24 cellular contexts compared by ENCODE assay signal in genomic region chr10:116852246-116852645, GRCh38. TPM values are rescaled to one million over a fixed set of nuclear protein-coding genes. Genes with fewer than 3 reads are reported as not detected.
DNase-seq lines count a peak whose midpoint lies in the region; ATAC-seq and TF ChIP-seq lines count a peak whose summit lies in the region.
"Had no signal": no experiment of that assay in that cellular context is flagged by ENCODE, and none has a peak within 500 bp of the region (broad histone marks: within the 10 kb centered on the region; RNA-seq: fewer than 3 reads in every experiment).

No MANE protein-coding gene starts in this region.

- H3K9me3 ChIP-seq in PC-9 (ENCODE audit: insufficient read depth, low read depth), result peaks cover 4% of the 10 kb centered on the region; the same call in 1 of the 2 replicates
- peaks cover 2% of the 10 kb centered on the region for H3K9me3 ChIP-seq in trophoblast cell (ENCODE audit: insufficient read depth, low read depth, low read length)
- no peaks in the 10 kb centered on the region for H3K9me3 ChIP-seq in right lobe of liver
- H3K9me3 ChIP-seq in Peyer's patch, result no peaks in the 10 kb centered on the region
- H3K9me3 ChIP-seq: A549, BE2C had no signal

- H4K91ac ChIP-seq in trophoblast cell (ENCODE audit: low read depth, low read length), result no peak overlapping the region

- H4K12ac ChIP-seq in trophoblast cell (ENCODE audit: low read depth, low read length), result no peak overlapping the region

- H3K4me1 ChIP-seq in PC-9 (replicated peaks; ENCODE audit: insufficient read depth) (peaks cover 17% of the 10 kb centered on the region), mesendoderm (ENCODE audit: control insufficient read depth, low read depth, low read length) (peaks cover 13% of the 10 kb centered on the region), trophoblast cell (ENCODE audit: control insufficient read depth in 1 of 2, insufficient read depth in 2 of 2, low read length in 2 of 2) (peaks cover 8 to 15% of the 10 kb centered on the region in 2 experiments), right lobe of liver (peaks cover 0 to 7% (median 0%) of the 10 kb centered on the region in 4 donors), Peyer's patch (peaks cover 0 to 8% (median 0%) of the 10 kb centered on the region in 4 donors)
- H3K4me1 ChIP-seq: BE2C; BLaER1 treated with 17β-estradiol and CSF1 and Interleukin-3, amounts not matched to agents 10 nM and 100 nM had no signal

- H3K79me2 ChIP-seq in PC-9 (ENCODE audit: low read depth) (no peaks in the 10 kb centered on the region), mesendoderm (ENCODE audit: control insufficient read depth, insufficient read depth, low read length) (no peaks in the 10 kb centered on the region), trophoblast cell (ENCODE audit: control insufficient read depth, insufficient read depth, low read length, poor library complexity) (no peaks in the 10 kb centered on the region)

- H4K5ac ChIP-seq in mesendoderm (ENCODE audit: low read length), result no peak overlapping the region

- H3K36me3 ChIP-seq in PC-9 (ENCODE audit: low read depth), result no peaks in the 10 kb centered on the region
- no peaks in the 10 kb centered on the region for H3K36me3 ChIP-seq in mesendoderm (ENCODE audit: control insufficient read depth, insufficient read depth, low read length)
- no peaks in the 10 kb centered on the region for H3K36me3 ChIP-seq in trophoblast cell (ENCODE audit: control insufficient read depth in 1 of 2, insufficient read depth in 2 of 2, low read length in 2 of 2)
- no peaks in the 10 kb centered on the region for H3K36me3 ChIP-seq in right lobe of liver
- H3K36me3 ChIP-seq in Peyer's patch, result no peaks in the 10 kb centered on the region
- H3K36me3 ChIP-seq: BE2C; BLaER1 treated with 17β-estradiol and CSF1 and Interleukin-3, amounts not matched to agents 10 nM and 100 nM had no signal

- H4K8ac ChIP-seq in mesendoderm (ENCODE audit: low read depth, low read length) (no peak overlapping the region), trophoblast cell (ENCODE audit: low read depth, low read length) (no peak overlapping the region)

- DNase-seq in HT-29 (ENCODE audit: low spot score) (peak; percentile 38), PC-9 (peak; percentile 5 to 81), mesendoderm (no peak), trophoblast cell (peak in 1 of 2 donors; percentile 58), right lobe of liver (no peak), Peyer's patch (no peak)
- DNase-seq in activated naive CD4-positive, alpha-beta T cell treated with Interleukin-2 at 50 U/mL for 16 hours, result no peak
- DNase-seq: 8988T; ACHN; AML-193; BE2C; CD4-positive, alpha-beta T cell; CD8-positive, alpha-beta memory T cell; DMS 273 treated with DMSO at 0.1 percent for 48 hours; DMS79; EL; GDM1; H9 had no signal

- H3K4me3 ChIP-seq in PC-9 (no peak overlapping the region), mesendoderm (ENCODE audit: low read length) (no peak overlapping the region), trophoblast cell (ENCODE audit: low read depth, low read length) (no peak overlapping the region), right lobe of liver (no peak overlapping the region), Peyer's patch (no peak overlapping the region)
- H3K4me3 ChIP-seq: A549; BLaER1 treated with 17β-estradiol and CSF1 and Interleukin-3, amounts not matched to agents 10 nM and 100 nM; GM12878; GM23338 had no signal

- H3K79me1 ChIP-seq in mesendoderm (ENCODE audit: low read length) (no peaks in the 10 kb centered on the region), trophoblast cell (ENCODE audit: low read length) (peaks cover 9% of the 10 kb centered on the region)

- H3K14ac ChIP-seq in trophoblast cell (ENCODE audit: low read length), result no peak overlapping the region

- H4K20me1 ChIP-seq in PC-9 (ENCODE audit: insufficient read depth), result no peaks in the 10 kb centered on the region
- H4K20me1 ChIP-seq: BLaER1 treated with 17β-estradiol and CSF1 and Interleukin-3, amounts not matched to agents 10 nM and 100 nM had no signal

- H3K23ac ChIP-seq in mesendoderm (ENCODE audit: low read length) (peak overlapping the region; percentile 3), trophoblast cell (ENCODE audit: low read length) (peak overlapping the region; percentile 47)

- no peak overlapping the region for H3K4me2 ChIP-seq in PC-9
- H3K4me2 ChIP-seq in mesendoderm (ENCODE audit: low read length), result no peak overlapping the region
- no peak overlapping the region for H3K4me2 ChIP-seq in trophoblast cell (ENCODE audit: low read length)
- H3K4me2 ChIP-seq: A549; BLaER1 treated with 17β-estradiol and CSF1 and Interleukin-3, amounts not matched to agents 10 nM and 100 nM; GM23338 had no signal

- H2BK5ac ChIP-seq in mesendoderm (ENCODE audit: low read length) (no peak overlapping the region), trophoblast cell (ENCODE audit: low read depth, low read length, poor library complexity) (no peak overlapping the region)

- POLR2A ChIA-PET in PC-9 (lab: Charles Lee; ENCODE audit: unreplicated experiment), result no interaction called here

- ATAC-seq in right lobe of liver, result no peak
- ATAC-seq: A549, GM12878, GM23338, HCT116 had no signal

- H2BK15ac ChIP-seq in mesendoderm (replicated peaks; ENCODE audit: low read depth), result no peak overlapping the region

- H2BK120ac ChIP-seq in mesendoderm (ENCODE audit: low read depth, low read length) (no peak overlapping the region), trophoblast cell (ENCODE audit: insufficient read depth, low read length, poor library complexity) (no peak overlapping the region)

- H3K4ac ChIP-seq in mesendoderm (ENCODE audit: low read depth, low read length), result no peak overlapping the region
- H3K4ac ChIP-seq in trophoblast cell (ENCODE audit: low read depth, low read length), result no peak overlapping the region

- H3K27me3 ChIP-seq in PC-9 (ENCODE audit: insufficient read depth, low read depth) (no peaks in the 10 kb centered on the region), mesendoderm (ENCODE audit: insufficient read depth, low read length, poor library complexity) (no peaks in the 10 kb centered on the region), trophoblast cell (ENCODE audit: insufficient read depth, low read length) (no peaks in the 10 kb centered on the region), right lobe of liver (no peaks in the 10 kb centered on the region), Peyer's patch (no peaks in the 10 kb centered on the region)
- H3K27me3 ChIP-seq: BLaER1 treated with 17β-estradiol and CSF1 and Interleukin-3, amounts not matched to agents 10 nM and 100 nM had no signal

- H3K9ac ChIP-seq in mesendoderm (ENCODE audit: low read length) (no peak overlapping the region), trophoblast cell (ENCODE audit: low read length) (no peak overlapping the region)
- H3K9ac ChIP-seq: BLaER1 treated with 17β-estradiol and CSF1 and Interleukin-3, amounts not matched to agents 10 nM and 100 nM had no signal

- H3F3A ChIP-seq in PC-9 (ENCODE audit: insufficient read depth, low read depth), result no peaks in the 10 kb centered on the region

- H2AFZ ChIP-seq in PC-9 (no peak overlapping the region), trophoblast cell (ENCODE audit: insufficient read depth, low read length, poor library complexity) (no peak overlapping the region)
- H2AFZ ChIP-seq: GM23338 had no signal

- TF ChIP-seq POLR2A in right lobe of liver (IDR thresholded peaks at IDR 0.05) (no peak), Peyer's patch (IDR thresholded peaks at IDR 0.05) (no peak)

- H3K56ac ChIP-seq in mesendoderm (ENCODE audit: low read length), result no peak overlapping the region

- no peak overlapping the region for H2BK12ac ChIP-seq in trophoblast cell (ENCODE audit: low read length)

- H2AK5ac ChIP-seq in mesendoderm (ENCODE audit: low read length) (peak overlapping the region; percentile 9), trophoblast cell (ENCODE audit: low read length) (no peak overlapping the region)

- CTCF ChIA-PET in PC-9 (lab: Charles Lee), result no interaction called here

- H3K18ac ChIP-seq in mesendoderm (ENCODE audit: low read length) (no peak overlapping the region), trophoblast cell (ENCODE audit: low read length) (no peak overlapping the region)

- no TSS peak for BruUV-seq in PC-9 (replicated peaks; lab: Mats Ljungman, UMichigan)

- intact Hi-C loops in PC-9 (cut with micrococcal nuclease; ENCODE audit: unreplicated experiment) (no loop called here), right lobe of liver (cut with DNase I) (no loop called here)

- no peak for TF ChIP-seq CTCF in PC-9 (conservative IDR thresholded peaks at IDR 0.05)
- no peak for TF ChIP-seq CTCF in right lobe of liver (IDR thresholded peaks at IDR 0.05)
- no peak for TF ChIP-seq CTCF in Peyer's patch (IDR thresholded peaks at IDR 0.05)

- no CpG with 5 or more reads among the region's 1 CpG for WGBS in mesendoderm (ENCODE audit: extremely low coverage, insufficient coverage, low lambda C conversion rate)
- no CpG with 5 or more reads among the region's 1 CpG for WGBS in trophoblast cell (ENCODE audit: extremely low coverage, insufficient coverage, insufficient read length)
- WGBS in right lobe of liver (ENCODE audit: insufficient coverage, low coverage, low lambda C conversion rate, missing lambda C conversion rate), result 40% methylated on average over 1 of the region's 1 CpG

- no peak overlapping the region for H3K27ac ChIP-seq in PC-9
- H3K27ac ChIP-seq in mesendoderm (ENCODE audit: low read depth, low read length), result no peak overlapping the region
- no peak overlapping the region for H3K27ac ChIP-seq in trophoblast cell (ENCODE audit: low read depth, low read length)
- no peak overlapping the region for H3K27ac ChIP-seq in right lobe of liver
- H3K27ac ChIP-seq in Peyer's patch, result no peak overlapping the region
- H3K27ac ChIP-seq: A549; BLaER1 treated with 17β-estradiol and CSF1 and Interleukin-3, amounts not matched to agents 10 nM and 100 nM had no signal

- no peaks in the 10 kb centered on the region for H3K9me2 ChIP-seq in PC-9 (ENCODE audit: insufficient read depth)

RNA-seq across cellular contexts. Expression of gene ENO4, which starts 2.9 kb away (rescaled TPM):
- total RNA-seq in HT-29 (2014; rRNA removed; shearing (Covaris generic)), result 0.13 TPM in 1 of 2 replicates, not detected in the other
- total RNA-seq in PC-9 (2021) (0.43 and 0.79 TPM in 2 replicates), right lobe of liver (not detected), Peyer's patch (not detected)
- polyA plus RNA-seq in mesendoderm (2013, experiment 1 of 2), result 0.17 TPM
- polyA plus RNA-seq in mesendoderm (2013, experiment 2 of 2), result 0.10 TPM
- polyA plus RNA-seq in trophoblast cell (2013), result 0.11 and 0.21 TPM in 2 replicates
- total RNA-seq: CD4-positive, alpha-beta T cell; CD8-positive, alpha-beta memory T cell; GM12878 had no signal
- polyA plus RNA-seq: CD14-positive monocyte; CD8-positive, alpha-beta memory T cell had no signal

Comparison
In these comparisons a context has a peak if more than half of its experiments do, and no peak if none do; other contexts are left out.
1. DNase-seq: peak in HT-29 (single experiment) and PC-9 (2 of 2); none in mesendoderm (single experiment), right lobe of liver (0 of 3), Peyer's patch (0 of 3) and activated naive CD4-positive, alpha-beta T cell treated with Interleukin-2 at 50 U/mL for 16 hours (single experiment).